8 cellular contexts compared by ENCODE assay signal in genomic region chr3:169772951-169773816, GRCh38. TPM values are rescaled to one million over a fixed set of nuclear protein-coding genes. Genes with fewer than 3 reads are reported as not detected.
DNase-seq lines count a peak whose midpoint lies in the region; ATAC-seq and TF ChIP-seq lines count a peak whose summit lies in the region.

TSS of gene MYNN (plus strand) at chr3:169773396. CDS start at chr3:169774296, 900 bp downstream.

- peak within 1 kb of the TSS; percentile 99 for H3K27ac Mint-ChIP-seq in stimulated activated effector memory CD8-positive, alpha-beta T cell treated with anti-CD3 and anti-CD28 coated beads, Interleukin-12 subunit alpha, Interleukin-12 subunit beta, amount 100 ng/mL, for 72 hours

- H3K27me3 Mint-ChIP-seq in activated T-cell treated with anti-CD3 and anti-CD28 coated beads, Interleukin-2, amount 50 U/mL, for 4 hours (ENCODE audit: low read depth): no peaks in the 10 kb centered on the region

- H3K36me3 ChIP-seq in esophagus squamous epithelium: peaks cover 0 to 41% (median 0%) of the 10 kb centered on the region in 3 donors

- H3K9me3 ChIP-seq in esophagus squamous epithelium: no peaks in the 10 kb centered on the region

- peak within 1 kb of the TSS; percentile 99 to 100 (median 100) for H3K27ac ChIP-seq in esophagus squamous epithelium

- TF ChIP-seq POLR2A in esophagus squamous epithelium (IDR thresholded peaks at IDR 0.05): peak in 3 of 4 donors; percentile 95 to 100 (median 98)

- peak; percentile 83 for ATAC-seq in GM21529 (IDR thresholded peaks at IDR 0.05; ENCODE audit: unreplicated experiment)
- ATAC-seq in activated T-cell treated with anti-CD3 and anti-CD28 coated beads, Interleukin-2, amount 50 U/mL, for 4 hours: peak; percentile 86 to 89
- ATAC-seq in stimulated activated effector memory CD8-positive, alpha-beta T cell treated with anti-CD3 and anti-CD28 coated beads, Interleukin-12 subunit alpha, Interleukin-12 subunit beta, amount 100 ng/mL, for 72 hours: peak; percentile 90

- peaks cover 10 to 33% (median 21%) of the 10 kb centered on the region in 3 donors for H3K4me1 ChIP-seq in esophagus squamous epithelium

- peaks cover 23% of the 10 kb centered on the region for H3K36me3 Mint-ChIP-seq in activated T-cell treated with anti-CD3 and anti-CD28 coated beads, Interleukin-2, amount 50 U/mL, for 4 hours (ENCODE audit: insufficient read depth)
- H3K36me3 Mint-ChIP-seq in stimulated activated effector memory CD8-positive, alpha-beta T cell treated with anti-CD3 and anti-CD28 coated beads, Interleukin-12 subunit alpha, Interleukin-12 subunit beta, amount 100 ng/mL, for 72 hours: peaks cover 75% of the 10 kb centered on the region

- intact Hi-C loops in esophagus squamous epithelium (cut with DNase I): no loop called here

- TF ChIP-seq CTCF in esophagus squamous epithelium (IDR thresholded peaks at IDR 0.05): peak in 1 of 6 experiments; percentile 19

- peaks cover 43% of the 10 kb centered on the region for H3K4me1 Mint-ChIP-seq in activated T-cell treated with anti-CD3 and anti-CD28 coated beads, Interleukin-2, amount 50 U/mL, for 4 hours (ENCODE audit: low read depth)
- peaks cover 33% of the 10 kb centered on the region for H3K4me1 Mint-ChIP-seq in stimulated activated effector memory CD8-positive, alpha-beta T cell treated with anti-CD3 and anti-CD28 coated beads, Interleukin-12 subunit alpha, Interleukin-12 subunit beta, amount 100 ng/mL, for 72 hours

- H3K4me3 Mint-ChIP-seq in activated T-cell treated with anti-CD3 and anti-CD28 coated beads, Interleukin-2, amount 50 U/mL, for 4 hours: peak within 1 kb of the TSS; percentile 100
- peak within 1 kb of the TSS; percentile 97 for H3K4me3 Mint-ChIP-seq in stimulated activated effector memory CD8-positive, alpha-beta T cell treated with anti-CD3 and anti-CD28 coated beads, Interleukin-12 subunit alpha, Interleukin-12 subunit beta, amount 100 ng/mL, for 72 hours

- H3K9me3 Mint-ChIP-seq in activated T-cell treated with anti-CD3 and anti-CD28 coated beads, Interleukin-2, amount 50 U/mL, for 4 hours: no peaks in the 10 kb centered on the region
- H3K9me3 Mint-ChIP-seq in stimulated activated effector memory CD8-positive, alpha-beta T cell treated with anti-CD3 and anti-CD28 coated beads, Interleukin-12 subunit alpha, Interleukin-12 subunit beta, amount 100 ng/mL, for 72 hours: no peaks in the 10 kb centered on the region

- DNase-seq in DMS153 treated with DMSO at 0.1 percent for 48 hours (lab: John Stamatoyannopoulos, UW; ENCODE audit: unreplicated experiment): peak; percentile 83
- DNase-seq in Jurkat, Clone E6-1 (ENCODE audit: low read depth, low spot score): peak; percentile 80
- peak; percentile 90 for DNase-seq in activated T-cell treated with anti-CD3 and anti-CD28 coated beads, Interleukin-2, amount 50 U/mL, for 4 hours
- peak; percentile 73 for DNase-seq in esophagus squamous epithelium (lab: John Stamatoyannopoulos, UW)
- DNase-seq in myocyte (ENCODE audit: low read depth): peak; percentile 94
- peak; percentile 83 to 97 for DNase-seq in stimulated activated effector memory CD8-positive, alpha-beta T cell treated with anti-CD3 and anti-CD28 coated beads, Interleukin-12 subunit alpha, Interleukin-12 subunit beta, amount 100 ng/mL, for 72 hours (ENCODE audit: low spot score in 2 of 2)

- H3K4me3 ChIP-seq in Jurkat, Clone E6-1 (ENCODE audit: low read length): peak within 1 kb of the TSS; percentile 89
- peak within 1 kb of the TSS; percentile 68 to 99 (median 80) for H3K4me3 ChIP-seq in esophagus squamous epithelium

- 0% methylated on average over 4 of the region's 59 CpGs; no CpG with 5 or more reads in 1 of the 2 donors for WGBS in esophagus squamous epithelium, 2 donors

- no peaks in the 10 kb centered on the region for H3K27me3 ChIP-seq in esophagus squamous epithelium

TF ChIP-seq in PFSK-1, 5 proteins besides CTCF, POLR2A, EP300 and RAD21:
- TF ChIP-seq POLR2AphosphoS5 (IDR thresholded peaks at IDR 0.05; ENCODE audit: low read depth, low read length): peak; percentile 76
- no peak for TF ChIP-seq FOXP2 (optimal IDR thresholded peaks at IDR 0.05; ENCODE audit: borderline replicate concordance, extremely low read depth, extremely low read length, insufficient read depth)
- no peak for TF ChIP-seq SIN3A (IDR thresholded peaks at IDR 0.05; ENCODE audit: borderline replicate concordance, insufficient read depth, low read length)
- peak; percentile 84; the same call in 1 of the 2 replicates for TF ChIP-seq TAF1 (IDR thresholded peaks at IDR 0.05; ENCODE audit: borderline replicate concordance, insufficient read depth, low read length)
- TF ChIP-seq REST (IDR thresholded peaks at IDR 0.05; ENCODE audit: insufficient read depth in 1 of 2, low read depth in 2 of 2, low read length in 2 of 2): no peak

RNA-seq across cellular contexts. Expression of gene MYNN, which starts in this region (rescaled TPM):
- 12.8 TPM for polyA plus RNA-seq in Jurkat, Clone E6-1 (2012; ENCODE audit: insufficient read depth, insufficient read length)
- 5.5 TPM for polyA plus RNA-seq in PFSK-1 (2012; ENCODE audit: insufficient read length, low read depth)
- 10 to 100 TPM; 13.3 to 15.7 (median 14.8) TPM for total RNA-seq in activated T-cell treated with anti-CD3 and anti-CD28 coated beads, Interleukin-2, amount 50 U/mL, for 4 hours
- 10 to 100 TPM in 3 of 4 donors, 1 to 10 TPM in 1; 6.5 to 19.1 (median 12.4) TPM for total RNA-seq in esophagus squamous epithelium
- 18.4 and 19.8 TPM in 2 replicates for total RNA-seq in myocyte
- 6.9 TPM for polyA plus RNA-seq in myocyte (2012)

Comparison
In these comparisons a context has a peak if more than half of its experiments do, and no peak if none do; other contexts are left out.
1. Peak in every context shown above with its lines: DNase-seq, ATAC-seq, H3K4me3 ChIP-seq and H3K27ac ChIP-seq.